In genomic region chr13:105452895-105453294, GRCh38 we compare ENCODE assay signal across 28 cellular contexts. TPM values are rescaled to one million over a fixed set of nuclear protein-coding genes. Genes with fewer than 3 reads are reported as not detected.
DNase-seq lines count a peak whose midpoint lies in the region; ATAC-seq, FAIRE-seq and TF ChIP-seq lines count a peak whose summit lies in the region.
"Had no signal": no experiment of that assay in that cellular context is flagged by ENCODE, and none has a peak within 500 bp of the region (broad histone marks: within the 10 kb centered on the region; RNA-seq: fewer than 3 reads in every experiment).

No MANE protein-coding gene starts in this region.

- no peaks in the 10 kb centered on the region for H3K4me1 Mint-ChIP-seq in T-helper 17 cell
- no peaks in the 10 kb centered on the region for H3K4me1 Mint-ChIP-seq in naive thymus-derived CD4-positive, alpha-beta T cell
- H3K4me1 Mint-ChIP-seq: CD4-positive, alpha-beta memory T cell; GM23338 had no signal

- peak overlapping the region; percentile 51 for H3K27ac ChIP-seq in keratinocyte (ENCODE audit: control insufficient read depth, insufficient read depth, low read length)
- H3K27ac ChIP-seq in naive thymus-derived CD4-positive, alpha-beta T cell (ENCODE audit: low read depth, low read length), result no peak overlapping the region
- H3K27ac ChIP-seq: SK-N-MC had no signal

- H3K36me3 Mint-ChIP-seq in T-helper 17 cell (ENCODE audit: low read depth), result no peaks in the 10 kb centered on the region
- H3K36me3 Mint-ChIP-seq in naive thymus-derived CD4-positive, alpha-beta T cell, result no peaks in the 10 kb centered on the region
- H3K36me3 Mint-ChIP-seq: CD4-positive, alpha-beta memory T cell had no signal

- H3K9me3 ChIP-seq in keratinocyte (ENCODE audit: control insufficient read depth, low read depth, low read length), result no peaks in the 10 kb centered on the region
- H3K9me3 ChIP-seq in T-helper 17 cell (ENCODE audit: control insufficient read depth, low read length, poor library complexity, severe bottlenecking), result no peaks in the 10 kb centered on the region
- no peaks in the 10 kb centered on the region for H3K9me3 ChIP-seq in naive thymus-derived CD4-positive, alpha-beta T cell (ENCODE audit: control insufficient read depth in 2 of 3, low read length in 3 of 3)
- H3K9me3 ChIP-seq: Caco-2, HAP-1 had no signal

- intact Hi-C loops in naive thymus-derived CD4-positive, alpha-beta T cell (cut with micrococcal nuclease), result no loop called here

- no peaks in the 10 kb centered on the region for H3K36me3 ChIP-seq in bronchial epithelial cell (ENCODE audit: control insufficient read depth, insufficient read depth, low read length)
- H3K36me3 ChIP-seq in keratinocyte (ENCODE audit: control insufficient read depth in 2 of 2, extremely low read depth in 1 of 2, insufficient read depth in 2 of 2, low read length in 2 of 2), result no peaks in the 10 kb centered on the region
- no peaks in the 10 kb centered on the region for H3K36me3 ChIP-seq in naive thymus-derived CD4-positive, alpha-beta T cell (ENCODE audit: control insufficient read depth in 2 of 3, insufficient read depth in 3 of 3, low read length in 3 of 3)
- H3K36me3 ChIP-seq: HAP-1 had no signal

- no peak overlapping the region for H3K9ac ChIP-seq in keratinocyte (ENCODE audit: control insufficient read depth, extremely low read depth, insufficient read depth, low read length)

- no peak for TF ChIP-seq POLR2A in H54 (IDR thresholded peaks at IDR 0.05; ENCODE audit: low read depth, low read length)

- no peaks in the 10 kb centered on the region for H3K27me3 Mint-ChIP-seq in T-helper 17 cell
- H3K27me3 Mint-ChIP-seq in naive thymus-derived CD4-positive, alpha-beta T cell, result no peaks in the 10 kb centered on the region
- H3K27me3 Mint-ChIP-seq: CD4-positive, alpha-beta memory T cell had no signal

- DNase-seq in H54 (ENCODE audit: insufficient read length, low spot score), result no peak
- peak; percentile 21 for DNase-seq in M059J (ENCODE audit: low read depth)
- peak; percentile 94 for DNase-seq in bronchial epithelial cell (ENCODE audit: low read depth)
- peak; percentile 21 for DNase-seq in keratinocyte (ENCODE audit: low read depth, low spot score)
- DNase-seq in T-helper 17 cell, result no peak
- DNase-seq in NCI-H2171 (lab: John Stamatoyannopoulos, UW), result no peak
- no peak for DNase-seq in naive thymus-derived CD4-positive, alpha-beta T cell
- DNase-seq in NCI-H2029 treated with DMSO at 0.1 percent for 48 hours (lab: John Stamatoyannopoulos, UW), result no peak
- DNase-seq: C1 segment of cervical spinal cord; Caco-2; CD4-positive, alpha-beta memory T cell; HFFc6; Karpas-422; MV-4-11; NCI-H1105; NCI-H1436 treated with DMSO at 0.1 percent for 48 hours; NCI-H1930; NCI-H2227 treated with DMSO at 0.1 percent for 48 hours; NCI-H526 treated with DMSO at 0.1 percent for 48 hours; SIG-M5; SW 1271 had no signal

- H4K20me1 ChIP-seq in keratinocyte (ENCODE audit: control insufficient read depth, extremely low read depth, insufficient read depth, low read length), result no peaks in the 10 kb centered on the region

- H3K27me3 ChIP-seq in bronchial epithelial cell (ENCODE audit: control insufficient read depth, insufficient read depth, low read length) (no peaks in the 10 kb centered on the region), keratinocyte (ENCODE audit: control insufficient read depth, extremely low read depth, insufficient read depth, low read length) (no peaks in the 10 kb centered on the region)
- no peaks in the 10 kb centered on the region for H3K27me3 ChIP-seq in naive thymus-derived CD4-positive, alpha-beta T cell (ENCODE audit: control insufficient read depth in 2 of 2, insufficient read depth in 2 of 2, low read length in 2 of 2)

- no peaks in the 10 kb centered on the region for H3K9me1 ChIP-seq in keratinocyte (ENCODE audit: control insufficient read depth, extremely low read depth, insufficient read depth, low read length)

- no peak for ATAC-seq in T-helper 17 cell
- ATAC-seq in naive thymus-derived CD4-positive, alpha-beta T cell, result no peak
- ATAC-seq: GM23338, Panc1 had no signal

- no peak overlapping the region for H3K4me2 ChIP-seq in keratinocyte (ENCODE audit: control insufficient read depth, extremely low read depth, insufficient read depth, low read depth, low read length)
- H3K4me2 ChIP-seq: GM23338 had no signal

- peak overlapping the region; percentile 34 for H2AFZ ChIP-seq in keratinocyte (ENCODE audit: control insufficient read depth, low read length)
- H2AFZ ChIP-seq: GM23338 had no signal

- dilution Hi-C loops in keratinocyte (cut with MboI; ENCODE audit: extremely low pct_ligation_motif_present, low sequenced_read_pairs), result no loop called here

- POLR2A ChIA-PET in naive thymus-derived CD4-positive, alpha-beta T cell (lab: Charles Lee), result no interaction called here

- H3K27ac Mint-ChIP-seq in T-helper 17 cell, result no peak overlapping the region
- H3K27ac Mint-ChIP-seq in naive thymus-derived CD4-positive, alpha-beta T cell, result no peak overlapping the region
- H3K27ac Mint-ChIP-seq: CD4-positive, alpha-beta memory T cell; GM23338; HFFc6 had no signal

- peaks cover 0 to 1% (median 0%) of the 10 kb centered on the region in 11 donors for H3K9me3 Mint-ChIP-seq in naive thymus-derived CD4-positive, alpha-beta T cell

- TF ChIP-seq CTCF in bronchial epithelial cell (IDR thresholded peaks at IDR 0.05; ENCODE audit: insufficient read depth, low read length, severe bottlenecking) (no peak), keratinocyte (optimal IDR thresholded peaks at IDR 0.05 in 1 of 3, IDR thresholded peaks at IDR 0.05 in 1 of 3, conservative IDR thresholded peaks at IDR 0.05 in 1 of 3; ENCODE audit: extremely low read depth in 1 of 3, insufficient read depth in 2 of 3, low read length in 3 of 3) (no peak)

- no peaks in the 10 kb centered on the region for H3K79me2 ChIP-seq in keratinocyte (ENCODE audit: control insufficient read depth, insufficient read depth, low read length)

- peaks cover 7% of the 10 kb centered on the region for H3K4me1 ChIP-seq in keratinocyte (ENCODE audit: control insufficient read depth, extremely low read depth, insufficient read depth, low read length)
- no peaks in the 10 kb centered on the region for H3K4me1 ChIP-seq in naive thymus-derived CD4-positive, alpha-beta T cell (ENCODE audit: control insufficient read depth in 2 of 2, insufficient read depth in 2 of 2, low read length in 2 of 2)
- H3K4me1 ChIP-seq: Caco-2, HAP-1 had no signal

- CTCF ChIA-PET in naive thymus-derived CD4-positive, alpha-beta T cell (lab: Charles Lee), result no interaction called here

- peak; percentile 62 for FAIRE-seq in H54 (lab: Jason Lieb, UNC)
- no peak for FAIRE-seq in bronchial epithelial cell (lab: Jason Lieb, UNC)
- FAIRE-seq in keratinocyte (lab: Jason Lieb, UNC), result peak; percentile 71
- FAIRE-seq: A204.1, G401.6 had no signal

- H3K4me3 ChIP-seq in bronchial epithelial cell (ENCODE audit: low read depth, low read length) (no peak overlapping the region), keratinocyte (ENCODE audit: control insufficient read depth in 2 of 3, extremely low read depth in 1 of 3, insufficient read depth in 2 of 3, low read depth in 1 of 3, low read length in 3 of 3) (no peak overlapping the region)
- H3K4me3 ChIP-seq in naive thymus-derived CD4-positive, alpha-beta T cell (ENCODE audit: low read length), result no peak overlapping the region
- H3K4me3 ChIP-seq: GM23338, HAP-1, SK-N-MC had no signal

- no peak overlapping the region for H3K4me3 Mint-ChIP-seq in T-helper 17 cell
- H3K4me3 Mint-ChIP-seq in naive thymus-derived CD4-positive, alpha-beta T cell, result no peak overlapping the region
- H3K4me3 Mint-ChIP-seq: CD4-positive, alpha-beta memory T cell; GM23338; HFFc6 had no signal

RNA-seq across cellular contexts. Expression of gene DAOA, which starts 12.9 kb away (rescaled TPM):
- total RNA-seq in M059J (2014; rRNA removed; shearing (Covaris generic)), result not detected in 2 replicates
- not detected in 2 replicates for total RNA-seq in bronchial epithelial cell
- not detected in 3 replicates for polyA plus RNA-seq in keratinocyte
- polyA plus RNA-seq in keratinocyte (2011; ENCODE audit: low read depth), result not detected
- polyA plus RNA-seq in keratinocyte (2011; cell fraction: cytosol; rRNA removed), result not detected in 2 replicates
- polyA plus RNA-seq in keratinocyte (2011; cell fraction: nucleus; rRNA removed), result not detected in 2 replicates
- polyA plus RNA-seq in keratinocyte (2012; ENCODE audit: low replicate concordance), result not detected in 2 replicates
- polyA minus RNA-seq in keratinocyte, result not detected in 3 replicates
- polyA minus RNA-seq in keratinocyte (2011; cell fraction: cytosol; rRNA and poly(A)+ RNA removed), result not detected
- not detected in 2 replicates for polyA minus RNA-seq in keratinocyte (2011; cell fraction: nucleus; rRNA and poly(A)+ RNA removed)
- not detected for total RNA-seq in T-helper 17 cell
- total RNA-seq in naive thymus-derived CD4-positive, alpha-beta T cell, result not detected
- polyA plus RNA-seq in naive thymus-derived CD4-positive, alpha-beta T cell, result not detected
- total RNA-seq: Caco-2; CD4-positive, alpha-beta memory T cell; GM23338; HFFc6; NCI-H460 had no signal
- polyA plus RNA-seq: CD4-positive, alpha-beta memory T cell; GM23338 had no signal

Comparison
In these comparisons a context has a peak if more than half of its experiments do, and no peak if none do; other contexts are left out.
1. DNase-seq: peak in M059J (single experiment), bronchial epithelial cell (single experiment) and keratinocyte (single experiment); none in H54 (single experiment), T-helper 17 cell (0 of 3), NCI-H2171 (single experiment), naive thymus-derived CD4-positive, alpha-beta T cell (0 of 9) and NCI-H2029 treated with DMSO at 0.1 percent for 48 hours (single experiment).